In the genomic region with DNA sequence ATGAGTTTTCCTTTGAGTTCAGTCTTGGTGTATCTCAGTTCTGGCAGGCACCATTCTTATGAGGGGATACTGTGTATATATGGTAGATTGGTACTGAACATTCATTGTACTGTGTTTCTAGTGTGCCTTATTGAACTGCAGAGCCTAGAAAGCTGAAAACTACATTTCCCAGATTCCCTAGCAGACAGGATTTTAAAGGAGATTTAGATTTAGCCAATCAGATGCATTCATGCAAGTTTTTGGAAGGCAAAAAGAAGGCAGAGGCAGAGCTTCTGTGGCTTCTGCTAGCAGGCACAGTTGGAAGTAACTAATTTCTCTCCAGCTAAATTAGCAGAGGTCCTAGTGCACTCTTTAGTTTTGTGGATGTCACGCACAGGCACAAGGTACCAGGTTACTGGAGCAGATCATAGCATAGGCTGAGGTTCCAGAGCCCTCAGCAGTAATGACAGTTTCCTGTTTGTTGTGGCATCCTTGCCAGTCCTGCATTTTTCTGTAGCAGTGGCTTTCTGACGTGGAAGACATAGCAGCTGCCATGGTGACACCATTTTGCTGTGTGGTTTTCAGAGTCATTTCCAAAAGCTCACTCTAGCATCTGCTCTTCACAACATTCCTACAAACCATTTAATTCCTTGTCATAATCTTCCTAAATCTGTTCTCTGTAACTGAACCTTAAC, we compare ENCODE assay signal across 1 cellular context.
TF ChIP-seq lines count a peak whose summit lies in the region.

No MANE protein-coding gene starts in this region.

TF ChIP-seq in H1, 55 proteins besides CTCF, POLR2A, EP300 and RAD21:
- TF ChIP-seq FOSL1 (IDR thresholded peaks at IDR 0.05; ENCODE audit: insufficient read depth, low read depth, low read length) (no peak), CHD1 (IDR thresholded peaks at IDR 0.05; ENCODE audit: low read depth, low read length) (no peak), SIX5 (IDR thresholded peaks at IDR 0.05; ENCODE audit: low read depth, low read length) (peak; percentile 68)
